Comparison of ENCODE assay signal across 9 cellular contexts in the genomic region with DNA sequence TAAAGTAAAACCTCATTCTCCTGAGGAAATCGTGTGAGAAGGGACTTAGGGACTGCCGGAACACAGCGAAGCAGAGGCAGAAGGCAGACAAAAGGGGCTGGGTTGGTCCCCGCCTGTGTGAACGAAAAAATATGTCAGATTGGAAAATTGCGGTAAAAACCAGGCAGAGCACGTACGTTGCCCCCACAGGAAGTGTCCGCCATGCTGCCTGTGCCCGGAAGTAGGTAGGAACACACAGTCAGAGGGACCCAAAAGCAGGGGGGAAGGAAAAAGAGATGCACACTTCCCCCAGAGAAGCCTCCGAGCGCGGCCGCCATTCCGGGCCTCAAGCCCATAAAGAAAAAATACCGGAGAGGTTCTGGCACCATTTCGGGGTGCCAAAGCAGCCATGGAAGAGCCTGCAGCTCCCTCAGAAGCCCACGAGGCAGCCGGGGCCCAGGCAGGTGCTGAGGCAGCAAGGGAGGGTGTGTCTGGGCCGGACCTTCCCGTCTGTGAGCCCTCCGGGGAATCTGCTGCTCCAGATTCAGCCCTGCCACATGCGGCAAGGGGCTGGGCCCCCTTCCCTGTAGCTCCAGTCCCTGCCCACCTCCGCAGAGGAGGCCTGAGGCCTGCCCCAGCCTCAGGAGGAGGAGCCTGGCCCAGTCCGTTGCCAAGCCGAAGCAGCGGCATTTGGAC. TPM values are rescaled to one million over a fixed set of nuclear protein-coding genes. Genes with fewer than 3 reads are reported as not detected.
DNase-seq lines count a peak whose midpoint lies in the region; ATAC-seq and TF ChIP-seq lines count a peak whose summit lies in the region.
"Had no signal": no experiment of that assay in that cellular context is flagged by ENCODE, and none has a peak within 500 bp of the region (broad histone marks: within the 10 kb centered on the region; RNA-seq: fewer than 3 reads in every experiment).

MKRN3 (plus strand) TSS at position 280 of the 675 bp plus-strand sequence; CDS start at position 389, 109 bp downstream.

- peak within 1 kb of the TSS in 2 of 4 donors; percentile 46 to 48 for H3K27ac ChIP-seq in Peyer's patch
- H3K27ac ChIP-seq: adrenal gland had no signal

- H3K27me3 ChIP-seq in Peyer's patch = no peaks in the 10 kb centered on the region

- no peaks in the 10 kb centered on the region for H3K4me1 ChIP-seq in Peyer's patch
- H3K4me1 ChIP-seq: adrenal gland had no signal

- H3K4me3 Mint-ChIP-seq in stimulated activated naive CD8-positive, alpha-beta T cell treated with anti-CD3 and anti-CD28 coated beads, Interleukin-15, amount 100 ng/mL, for 72 hours = peak within 1 kb of the TSS; percentile 87

- peak within 1 kb of the TSS in 3 of 4 donors; percentile 26 to 29 (median 29) for H3K4me3 ChIP-seq in Peyer's patch
- peak within 1 kb of the TSS; percentile 15 for H3K4me3 ChIP-seq in lower leg skin (ENCODE audit: low read depth, poor library complexity, severe bottlenecking)
- H3K4me3 ChIP-seq: adrenal gland had no signal

- peak; percentile 70 for ATAC-seq in Right ventricle myocardium superior (ENCODE audit: poor library complexity)
- peak; percentile 84 for ATAC-seq in stimulated activated naive CD8-positive, alpha-beta T cell treated with anti-CD3 and anti-CD28 coated beads, Interleukin-15, amount 100 ng/mL, for 72 hours
- no peak for ATAC-seq in HG02885 (IDR thresholded peaks at IDR 0.05; ENCODE audit: poor library complexity, unreplicated experiment)
- no peak for ATAC-seq in GM21360 (IDR thresholded peaks at IDR 0.05; ENCODE audit: unreplicated experiment)

- H3K27me3 Mint-ChIP-seq in stimulated activated naive CD8-positive, alpha-beta T cell treated with anti-CD3 and anti-CD28 coated beads, Interleukin-15, amount 100 ng/mL, for 72 hours = peaks cover 7% of the 10 kb centered on the region

- DNase-seq in Right ventricle myocardium superior (no peak), cardiac septum (ENCODE audit: low spot score) (no peak), Peyer's patch (no peak), anterior cingulate cortex (lab: John Stamatoyannopoulos, UW) (peak in 49 of 58 donors; percentile 16 to 78 (median 42)), lower leg skin (ENCODE audit: low spot score in 2 of 2) (no peak)
- DNase-seq in stimulated activated naive CD8-positive, alpha-beta T cell treated with anti-CD3 and anti-CD28 coated beads, Interleukin-15, amount 100 ng/mL, for 72 hours = peak; percentile 26 to 71

- intact Hi-C loops in Right ventricle myocardium superior (cut with DNase I) (no loop called here), cardiac septum (cut with DNase I) (no loop called here), lower leg skin (cut with DNase I; ENCODE audit: low total_unique reads) (no loop called here)

- peaks cover 0 to 2% (median 0%) of the 10 kb centered on the region in 4 donors for H3K9me3 ChIP-seq in Peyer's patch
- H3K9me3 ChIP-seq: adrenal gland had no signal

- peaks cover 0 to 12% of the 10 kb centered on the region in 2 donors for H3K9me3 Mint-ChIP-seq in stimulated activated naive CD8-positive, alpha-beta T cell treated with anti-CD3 and anti-CD28 coated beads, Interleukin-15, amount 100 ng/mL, for 72 hours

- 72 to 82% methylated on average over 20 to 27 of the region's 27 CpGs for WGBS in lower leg skin, 2 donors

- TF ChIP-seq CTCF in Peyer's patch (IDR thresholded peaks at IDR 0.05) (no peak), lower leg skin (IDR thresholded peaks at IDR 0.05) (no peak)

- TF ChIP-seq POLR2A in Peyer's patch (IDR thresholded peaks at IDR 0.05) (no peak), lower leg skin (IDR thresholded peaks at IDR 0.05) (no peak)

- no peaks in the 10 kb centered on the region for H3K36me3 ChIP-seq in Peyer's patch
- H3K36me3 ChIP-seq: adrenal gland had no signal

- peak within 1 kb of the TSS; percentile 96 to 97 for H3K27ac Mint-ChIP-seq in stimulated activated naive CD8-positive, alpha-beta T cell treated with anti-CD3 and anti-CD28 coated beads, Interleukin-15, amount 100 ng/mL, for 72 hours

- H3K4me1 Mint-ChIP-seq in stimulated activated naive CD8-positive, alpha-beta T cell treated with anti-CD3 and anti-CD28 coated beads, Interleukin-15, amount 100 ng/mL, for 72 hours = peaks cover 5% of the 10 kb centered on the region

RNA-seq across cellular contexts. Expression of gene MKRN3, which starts in this region (rescaled TPM):
- 0.38 TPM for total RNA-seq in Right ventricle myocardium superior
- 0.32 TPM for total RNA-seq in cardiac septum
- 1 to 10 TPM in 1 of 4 donors, not detected in 3; 1.2 TPM for total RNA-seq in Peyer's patch
- under 1 TPM in 2 of 4 donors, not detected in 2; 0.15 to 0.81 TPM for total RNA-seq in lower leg skin

Comparison
In these comparisons a context has a peak if more than half of its experiments do, and no peak if none do; other contexts are left out.
1. Peak in ATAC-seq in Right ventricle myocardium superior; RNA of the gene not detected or under 1 TPM.
2. DNase-seq: peak in anterior cingulate cortex (49 of 58) and stimulated activated naive CD8-positive, alpha-beta T cell treated with anti-CD3 and anti-CD28 coated beads, Interleukin-15, amount 100 ng/mL, for 72 hours (2 of 2); none in Right ventricle myocardium superior (single experiment), cardiac septum (single experiment), Peyer's patch (0 of 3) and lower leg skin (0 of 2).